24 cellular contexts compared by ENCODE assay signal in the genomic region with DNA sequence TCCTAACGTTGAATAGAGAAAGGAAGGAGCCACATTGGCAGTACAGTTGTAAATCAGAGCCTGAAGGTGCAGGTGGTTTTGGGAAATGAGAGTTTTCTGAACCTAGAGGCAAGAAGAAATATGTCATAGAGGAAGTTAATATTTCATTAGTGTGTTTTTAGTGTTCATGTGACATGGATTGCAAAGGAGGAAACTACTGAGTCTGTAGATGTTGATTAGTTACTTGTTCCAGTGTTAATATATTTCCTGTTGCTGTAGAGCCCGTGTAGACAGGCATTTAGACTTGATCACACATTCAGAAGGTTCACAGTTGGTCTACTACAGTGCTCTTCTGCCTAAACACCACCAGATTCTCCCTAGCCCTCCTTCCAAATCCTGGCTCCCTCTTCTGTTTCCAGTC.
DNase-seq lines count a peak whose midpoint lies in the region; ATAC-seq lines count a peak whose summit lies in the region.
"Had no signal": no experiment of that assay in that cellular context is flagged by ENCODE, and none has a peak within 500 bp of the region (broad histone marks: within the 10 kb centered on the region; RNA-seq: fewer than 3 reads in every experiment).

No MANE protein-coding gene starts in this region.

- no peaks in the 10 kb centered on the region for H3K36me3 Mint-ChIP-seq in naive B cell
- H3K36me3 Mint-ChIP-seq: activated naive CD4-positive, alpha-beta T cell treated with anti-CD3 and anti-CD28 coated beads, Interleukin-2, amount 10 ng/mL, durations not matched to agents 7 days and 5 days; CD8-positive, alpha-beta memory T cell; WTC11 had no signal

- no peaks in the 10 kb centered on the region for H3K27me3 Mint-ChIP-seq in naive B cell

- no peak overlapping the region for H3K4me3 Mint-ChIP-seq in naive B cell
- H3K4me3 Mint-ChIP-seq: activated naive CD4-positive, alpha-beta T cell treated with anti-CD3 and anti-CD28 coated beads, Interleukin-2, amount 10 ng/mL, durations not matched to agents 7 days and 5 days; activated T-helper 1 cell treated with anti-CD3 and anti-CD28 coated beads, Interleukin-12 subunit alpha, Interleukin-12 subunit beta, Interleukin-2, Interleukin-4 antibody, amounts not matched to agents 30 ng/mL and 10 ng/mL and 1 ng/mL, durations not matched to agents 14 hours and 24 hours and 36 hours; CD8-positive, alpha-beta memory T cell; nephron progenitor cell; WTC11 had no signal

- H3K27ac Mint-ChIP-seq in naive B cell: peak overlapping the region in 1 of 6 donors; percentile 67
- H3K27ac Mint-ChIP-seq: activated naive CD4-positive, alpha-beta T cell treated with anti-CD3 and anti-CD28 coated beads, Interleukin-2, amount 10 ng/mL, durations not matched to agents 7 days and 5 days; activated T-helper 1 cell treated with anti-CD3 and anti-CD28 coated beads, Interleukin-12 subunit alpha, Interleukin-12 subunit beta, Interleukin-2, Interleukin-4 antibody, amounts not matched to agents 30 ng/mL and 10 ng/mL and 1 ng/mL, durations not matched to agents 14 hours and 24 hours and 36 hours; CD8-positive, alpha-beta memory T cell; nephron progenitor cell; WTC11 had no signal

- peak; percentile 57 for ATAC-seq in GM18907 (IDR thresholded peaks at IDR 0.05; ENCODE audit: unreplicated experiment)
- peak; percentile 52 for ATAC-seq in GM21737 (IDR thresholded peaks at IDR 0.05; ENCODE audit: unreplicated experiment)
- peak; percentile 54 for ATAC-seq in HG03354 (IDR thresholded peaks at IDR 0.05; ENCODE audit: poor library complexity, severe bottlenecking, unreplicated experiment)
- ATAC-seq in naive B cell (ENCODE audit: low read depth in 2 of 2): peak; percentile 23 to 47
- ATAC-seq in GM21360 (IDR thresholded peaks at IDR 0.05; ENCODE audit: unreplicated experiment): no peak
- ATAC-seq: WTC11 had no signal

- H3K4me1 Mint-ChIP-seq in naive B cell: peaks cover 0 to 9% (median 2%) of the 10 kb centered on the region in 3 donors
- H3K4me1 Mint-ChIP-seq: activated naive CD4-positive, alpha-beta T cell treated with anti-CD3 and anti-CD28 coated beads, Interleukin-2, amount 10 ng/mL, durations not matched to agents 7 days and 5 days; CD8-positive, alpha-beta memory T cell had no signal

- no peaks in the 10 kb centered on the region for H3K9me3 Mint-ChIP-seq in naive B cell
- H3K9me3 Mint-ChIP-seq: activated naive CD4-positive, alpha-beta T cell treated with anti-CD3 and anti-CD28 coated beads, Interleukin-2, amount 10 ng/mL, durations not matched to agents 7 days and 5 days; activated T-helper 1 cell treated with anti-CD3 and anti-CD28 coated beads, Interleukin-12 subunit alpha, Interleukin-12 subunit beta, Interleukin-2, Interleukin-4 antibody, amounts not matched to agents 30 ng/mL and 10 ng/mL and 1 ng/mL, durations not matched to agents 14 hours and 24 hours and 36 hours; CD8-positive, alpha-beta memory T cell; nephron progenitor cell; WTC11 had no signal

- no peak for DNase-seq in naive B cell
- no peak for DNase-seq in SK-N-DZ (ENCODE audit: low spot score)
- DNase-seq in DMS53 treated with DMSO at 0.1 percent for 48 hours (lab: John Stamatoyannopoulos, UW; ENCODE audit: unreplicated experiment): no peak
- DNase-seq in GF-D8 (lab: John Stamatoyannopoulos, UW): no peak
- DNase-seq: activated naive CD4-positive, alpha-beta T cell treated with anti-CD3 and anti-CD28 coated beads, Interleukin-2, amount 10 ng/mL, durations not matched to agents 7 days and 5 days; BE2C; CD8-positive, alpha-beta memory T cell; effector CD8-positive, alpha-beta T cell; head of caudate nucleus; kidney; NCI-H1417; NCI-H2081; NCI-H345; nephron progenitor cell; Peyer's patch; SHP77 treated with DMSO at 0.1 percent for 48 hours; SW 1271; T1000 had no signal
